ENCODE assay signal across 8 cellular contexts in the genomic region with DNA sequence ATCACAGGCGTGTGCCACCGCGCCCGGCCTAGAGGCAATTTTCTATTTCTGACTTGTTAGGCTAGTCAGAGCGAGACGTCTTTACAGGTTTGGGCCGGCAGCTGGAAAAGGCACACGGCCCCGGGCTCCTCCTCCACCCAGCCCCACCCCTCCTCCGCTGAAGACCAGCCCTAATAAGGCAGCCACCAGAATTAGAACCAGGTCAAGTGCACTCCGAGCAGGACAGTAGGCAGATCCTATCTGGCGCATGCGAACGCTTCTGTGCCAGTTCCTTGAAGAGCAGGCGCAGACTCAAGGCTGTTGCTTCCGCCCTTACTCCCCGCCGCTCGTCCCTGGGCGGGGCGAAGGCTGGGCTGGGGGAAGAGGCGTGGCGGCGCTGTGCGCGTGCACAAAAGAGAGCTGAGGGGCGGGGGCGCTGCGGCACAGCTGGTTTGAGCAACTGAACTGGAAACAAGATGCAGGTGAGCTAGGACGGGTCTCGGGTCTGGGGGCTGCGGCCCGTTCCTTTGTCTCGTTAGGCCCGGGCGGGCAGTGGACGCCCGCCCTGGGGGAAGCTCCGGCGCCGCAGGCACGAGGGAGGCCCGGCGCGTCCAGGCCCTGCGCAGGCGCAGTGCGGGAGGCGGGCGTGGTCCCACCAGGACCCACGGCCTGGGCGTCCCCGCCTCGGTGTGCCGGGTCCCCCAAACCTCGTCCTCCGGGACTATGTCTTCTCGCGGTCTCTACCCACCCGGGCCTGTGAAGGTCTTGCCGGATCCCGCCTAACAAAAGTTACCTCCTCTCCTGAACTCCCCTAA. TPM values are rescaled to one million over a fixed set of nuclear protein-coding genes. Genes with fewer than 3 reads are reported as not detected.
DNase-seq lines count a peak whose midpoint lies in the region; ATAC-seq and TF ChIP-seq lines count a peak whose summit lies in the region.

Gene PDCL3 (plus strand): TSS at position 381 of the 794 bp plus-strand sequence. CDS start 75 bp downstream, at position 456.

- DNase-seq in COLO668 (lab: John Stamatoyannopoulos, UW; ENCODE audit: unreplicated experiment) (peak; percentile 96), HS-27A (ENCODE audit: low read depth) (peak; percentile 95), NK-92 (lab: John Stamatoyannopoulos, UW; ENCODE audit: unreplicated experiment) (peak; percentile 52), lower lobe of right lung (peak; percentile 98)
- peak; percentile 78 to 89 for DNase-seq in activated CD8-positive, alpha-beta memory T cell treated with anti-CD3 and anti-CD28 coated beads for 1 hour (ENCODE audit: extremely low read depth in 1 of 2, low read depth in 1 of 2)
- DNase-seq in effector CD4-positive, alpha-beta T cell = peak; percentile 91
- DNase-seq in stimulated activated CD4-positive, alpha-beta T cell treated with anti-CD3 and anti-CD28 coated beads, TNF-alpha, amount 100 ng/mL, for 24 hours (ENCODE audit: low read depth in 3 of 3) = peak; percentile 83 to 93 (median 87)

- H3K4me1 ChIP-seq in lower lobe of right lung = peaks cover 15% of the 10 kb centered on the region

- H3K27ac ChIP-seq in lower lobe of right lung = peak within 1 kb of the TSS; percentile 86

- no peaks in the 10 kb centered on the region for H3K9me3 ChIP-seq in lower lobe of right lung

- H3K36me3 ChIP-seq in lower lobe of right lung = peaks cover 14% of the 10 kb centered on the region

- peak within 1 kb of the TSS; percentile 69 for H3K4me3 ChIP-seq in lower lobe of right lung

- ATAC-seq in GM19467 (IDR thresholded peaks at IDR 0.05; ENCODE audit: unreplicated experiment) (peak; percentile 92), lower lobe of right lung (peak; percentile 98 to 99)

- TF ChIP-seq CTCF in lower lobe of right lung (IDR thresholded peaks at IDR 0.05) = no peak

- H3K27me3 ChIP-seq in lower lobe of right lung (ENCODE audit: low read depth) = no peaks in the 10 kb centered on the region

- intact Hi-C loops in lower lobe of right lung (cut with DNase I) = no loop called here

RNA-seq across cellular contexts. Expression of gene PDCL3, which starts in this region (rescaled TPM):
- total RNA-seq in lower lobe of right lung = 16.0 TPM

Comparison
In these comparisons a context has a peak if more than half of its experiments do, and no peak if none do; other contexts are left out.
1. Peak in every context shown above with its lines: DNase-seq, ATAC-seq, H3K4me3 ChIP-seq and H3K27ac ChIP-seq.